Comparison of ENCODE assay signal across 8 cellular contexts in the genomic region with DNA sequence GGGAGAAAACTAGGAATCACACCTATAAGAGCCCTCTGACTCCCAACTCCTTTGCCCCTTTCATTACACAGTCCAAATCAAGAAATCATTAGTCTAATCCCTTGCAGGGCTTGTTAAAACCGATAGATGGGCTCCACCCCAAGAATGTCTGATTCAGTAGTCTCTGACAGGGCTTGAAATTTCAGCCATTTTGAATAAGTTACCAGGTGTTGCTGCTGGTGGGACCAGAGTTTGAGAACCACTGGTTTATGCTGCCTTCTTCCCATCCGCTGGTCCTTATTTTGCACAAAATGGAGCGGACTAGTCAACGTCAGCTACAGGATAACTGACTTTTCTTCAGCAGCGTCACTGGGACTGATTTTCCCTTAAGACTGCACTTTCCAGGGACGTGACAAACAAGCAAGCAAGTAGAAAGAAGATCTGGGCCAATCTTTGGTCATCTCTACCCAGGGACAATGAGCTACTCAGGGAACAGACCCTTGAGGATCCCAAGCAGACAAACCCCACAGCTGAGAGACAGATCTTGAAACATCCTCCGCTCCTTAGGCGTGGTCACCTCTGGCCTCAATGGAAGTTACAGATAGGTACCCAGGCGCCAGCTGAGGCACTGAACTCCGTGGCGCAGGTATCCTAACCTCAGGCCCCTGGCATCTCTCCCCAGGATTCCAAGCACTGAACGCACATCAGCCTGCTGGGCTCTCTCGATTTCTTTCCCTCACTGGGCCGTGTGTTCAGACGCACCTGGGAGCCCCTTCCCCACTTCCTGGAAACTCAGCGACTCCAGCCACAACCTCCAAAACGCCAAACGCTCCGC. TPM values are rescaled to one million over a fixed set of nuclear protein-coding genes. Genes with fewer than 3 reads are reported as not detected.
A peak's percentile ranks its signal among the peaks of the same experiment; 100 is the strongest.
DNase-seq lines count a peak whose midpoint lies in the region; ATAC-seq and TF ChIP-seq lines count a peak whose summit lies in the region.

No MANE protein-coding gene starts in this region.

- H3K27ac ChIP-seq in SK-N-SH (ENCODE audit: low read depth in 2 of 2, low read length in 1 of 2) = peak overlapping the region in 1 of 2 experiments; percentile 87; a peak in 2 of 4 replicates

- H3K27me3 ChIP-seq in SK-N-SH (ENCODE audit: insufficient read depth) = no peaks in the 10 kb centered on the region

- peaks cover 96% of the 10 kb centered on the region for H3K79me2 ChIP-seq in SK-N-SH (ENCODE audit: insufficient read depth)

- POLR2A ChIA-PET in SK-N-SH (lab: Yijun Ruan, JAX) = interaction anchor here (0.9 kb wide), 1 partner anchor 43 kb away, joined by 3 read pairs; no protein-coding TSS in a partner anchor

- peak overlapping the region; percentile 80 for H3K4me2 ChIP-seq in SK-N-SH

- TF ChIP-seq CTCF in GM12875 (IDR thresholded peaks at IDR 0.05; ENCODE audit: borderline replicate concordance, insufficient read depth, low read depth, low read length) (no peak), SK-N-SH (IDR thresholded peaks at IDR 0.05) (no peak), fibroblast of the aortic adventitia (IDR thresholded peaks at IDR 0.05; ENCODE audit: insufficient read depth, low read length) (no peak)

- H3K4me3 ChIP-seq in GM12875 (ENCODE audit: low read depth, low read length) (peak overlapping the region; percentile 68), SK-N-SH (ENCODE audit: low read depth in 2 of 2, low read length in 1 of 2) (peak overlapping the region; percentile 93 to 94), fibroblast of the aortic adventitia (ENCODE audit: low read depth, low read length) (peak overlapping the region; percentile 97)

- H4K20me1 ChIP-seq in SK-N-SH (ENCODE audit: insufficient read depth) = peaks cover 34% of the 10 kb centered on the region

- TF ChIP-seq RAD21 in SK-N-SH (IDR thresholded peaks at IDR 0.05; ENCODE audit: low read length) = no peak

- peaks cover 0 to 21% of the 10 kb centered on the region in 2 experiments for H3K36me3 ChIP-seq in SK-N-SH (replicated peaks in 1 of 2; ENCODE audit: control insufficient read depth in 1 of 2, insufficient read depth in 2 of 2, low read length in 1 of 2)

- 14% methylated on average over 16 of the region's 19 CpGs for WGBS in SK-N-SH (ENCODE audit: low lambda C conversion rate)

- no peaks in the 10 kb centered on the region for H3K9me3 ChIP-seq in SK-N-SH

- H3K4me1 ChIP-seq in SK-N-SH (ENCODE audit: control insufficient read depth in 1 of 2, insufficient read depth in 2 of 2, low read depth in 1 of 2, low read length in 1 of 2) = peaks cover 16 to 17% of the 10 kb centered on the region in 2 experiments; a peak in 3 of 4 replicates

- no peaks in the 10 kb centered on the region for H3F3A ChIP-seq in SK-N-SH (replicated peaks; ENCODE audit: insufficient read depth)

- H2AFZ ChIP-seq in SK-N-SH (ENCODE audit: low read depth) = no peak overlapping the region

- peak; percentile 4 for ATAC-seq in sciatic nerve
- no peak for ATAC-seq in GM21619 (IDR thresholded peaks at IDR 0.05; ENCODE audit: unreplicated experiment)
- no peak for ATAC-seq in GM21390 (IDR thresholded peaks at IDR 0.05; ENCODE audit: unreplicated experiment)

- CTCF ChIA-PET in SK-N-SH (lab: Yijun Ruan, JAX) = interaction anchor here (0.8 to 3.5 kb wide), 5 partner anchors 10 to 48 kb away, joined by 3 to 13 read pairs (median 4); no protein-coding TSS in a partner anchor

- no peaks in the 10 kb centered on the region for H3K9me2 ChIP-seq in SK-N-SH

- DNase-seq in SK-N-SH (peak; percentile 27), fibroblast of the aortic adventitia (ENCODE audit: low read depth) (peak; percentile 38), sciatic nerve (ENCODE audit: low spot score) (no peak), Ammon's horn (ENCODE audit: low spot score) (no peak), NCI-H2196 treated with DMSO at 0.1 percent for 48 hours (lab: John Stamatoyannopoulos, UW; ENCODE audit: unreplicated experiment) (no peak)

- TF ChIP-seq EP300 in SK-N-SH (IDR thresholded peaks at IDR 0.05; ENCODE audit: borderline replicate concordance in 1 of 2, low read depth in 1 of 2, low read length in 1 of 2) = no peak

- H3K9ac ChIP-seq in SK-N-SH = peak overlapping the region; percentile 95

- intact Hi-C loops in sciatic nerve (cut with DNase I) = no loop called here

TF ChIP-seq in SK-N-SH, 30 proteins besides CTCF, POLR2A, EP300 and RAD21:
- TF ChIP-seq POLR2AphosphoS5 (IDR thresholded peaks at IDR 0.05; ENCODE audit: low read depth, low read length) (no peak; the same call in 1 of the 2 replicates), JUND (IDR thresholded peaks at IDR 0.05) (no peak), TCF12 (IDR thresholded peaks at IDR 0.05) (no peak), FOSL2 (IDR thresholded peaks at IDR 0.05; ENCODE audit: borderline replicate concordance, low read depth) (no peak), GABPA (IDR thresholded peaks at IDR 0.05; ENCODE audit: low read depth) (no peak), MEF2A (IDR thresholded peaks at IDR 0.05; ENCODE audit: borderline replicate concordance, low read depth) (no peak), TEAD4 (IDR thresholded peaks at IDR 0.05; ENCODE audit: borderline replicate concordance, insufficient read depth) (no peak), EZH2phosphoT487 (IDR thresholded peaks at IDR 0.05; ENCODE audit: borderline replicate concordance, low read depth) (no peak)
- TF ChIP-seq, protein P1, sequence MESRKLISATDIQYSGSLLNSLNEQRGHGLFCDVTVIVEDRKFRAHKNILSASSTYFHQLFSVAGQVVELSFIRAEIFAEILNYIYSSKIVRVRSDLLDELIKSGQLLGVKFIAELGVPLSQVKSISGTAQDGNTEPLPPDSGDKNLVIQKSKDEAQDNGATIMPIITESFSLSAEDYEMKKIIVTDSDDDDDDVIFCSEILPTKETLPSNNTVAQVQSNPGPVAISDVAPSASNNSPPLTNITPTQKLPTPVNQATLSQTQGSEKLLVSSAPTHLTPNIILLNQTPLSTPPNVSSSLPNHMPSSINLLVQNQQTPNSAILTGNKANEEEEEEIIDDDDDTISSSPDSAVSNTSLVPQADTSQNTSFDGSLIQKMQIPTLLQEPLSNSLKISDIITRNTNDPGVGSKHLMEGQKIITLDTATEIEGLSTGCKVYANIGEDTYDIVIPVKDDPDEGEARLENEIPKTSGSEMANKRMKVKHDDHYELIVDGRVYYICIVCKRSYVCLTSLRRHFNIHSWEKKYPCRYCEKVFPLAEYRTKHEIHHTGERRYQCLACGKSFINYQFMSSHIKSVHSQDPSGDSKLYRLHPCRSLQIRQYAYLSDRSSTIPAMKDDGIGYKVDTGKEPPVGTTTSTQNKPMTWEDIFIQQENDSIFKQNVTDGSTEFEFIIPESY (IDR thresholded peaks at IDR 0.05; ENCODE audit: borderline replicate concordance, low read depth) = no peak
- TF ChIP-seq, protein P2, sequence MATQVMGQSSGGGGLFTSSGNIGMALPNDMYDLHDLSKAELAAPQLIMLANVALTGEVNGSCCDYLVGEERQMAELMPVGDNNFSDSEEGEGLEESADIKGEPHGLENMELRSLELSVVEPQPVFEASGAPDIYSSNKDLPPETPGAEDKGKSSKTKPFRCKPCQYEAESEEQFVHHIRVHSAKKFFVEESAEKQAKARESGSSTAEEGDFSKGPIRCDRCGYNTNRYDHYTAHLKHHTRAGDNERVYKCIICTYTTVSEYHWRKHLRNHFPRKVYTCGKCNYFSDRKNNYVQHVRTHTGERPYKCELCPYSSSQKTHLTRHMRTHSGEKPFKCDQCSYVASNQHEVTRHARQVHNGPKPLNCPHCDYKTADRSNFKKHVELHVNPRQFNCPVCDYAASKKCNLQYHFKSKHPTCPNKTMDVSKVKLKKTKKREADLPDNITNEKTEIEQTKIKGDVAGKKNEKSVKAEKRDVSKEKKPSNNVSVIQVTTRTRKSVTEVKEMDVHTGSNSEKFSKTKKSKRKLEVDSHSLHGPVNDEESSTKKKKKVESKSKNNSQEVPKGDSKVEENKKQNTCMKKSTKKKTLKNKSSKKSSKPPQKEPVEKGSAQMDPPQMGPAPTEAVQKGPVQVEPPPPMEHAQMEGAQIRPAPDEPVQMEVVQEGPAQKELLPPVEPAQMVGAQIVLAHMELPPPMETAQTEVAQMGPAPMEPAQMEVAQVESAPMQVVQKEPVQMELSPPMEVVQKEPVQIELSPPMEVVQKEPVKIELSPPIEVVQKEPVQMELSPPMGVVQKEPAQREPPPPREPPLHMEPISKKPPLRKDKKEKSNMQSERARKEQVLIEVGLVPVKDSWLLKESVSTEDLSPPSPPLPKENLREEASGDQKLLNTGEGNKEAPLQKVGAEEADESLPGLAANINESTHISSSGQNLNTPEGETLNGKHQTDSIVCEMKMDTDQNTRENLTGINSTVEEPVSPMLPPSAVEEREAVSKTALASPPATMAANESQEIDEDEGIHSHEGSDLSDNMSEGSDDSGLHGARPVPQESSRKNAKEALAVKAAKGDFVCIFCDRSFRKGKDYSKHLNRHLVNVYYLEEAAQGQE (IDR thresholded peaks at IDR 0.05; ENCODE audit: low read depth, low read length) = no peak
- TF ChIP-seq, protein P3, sequence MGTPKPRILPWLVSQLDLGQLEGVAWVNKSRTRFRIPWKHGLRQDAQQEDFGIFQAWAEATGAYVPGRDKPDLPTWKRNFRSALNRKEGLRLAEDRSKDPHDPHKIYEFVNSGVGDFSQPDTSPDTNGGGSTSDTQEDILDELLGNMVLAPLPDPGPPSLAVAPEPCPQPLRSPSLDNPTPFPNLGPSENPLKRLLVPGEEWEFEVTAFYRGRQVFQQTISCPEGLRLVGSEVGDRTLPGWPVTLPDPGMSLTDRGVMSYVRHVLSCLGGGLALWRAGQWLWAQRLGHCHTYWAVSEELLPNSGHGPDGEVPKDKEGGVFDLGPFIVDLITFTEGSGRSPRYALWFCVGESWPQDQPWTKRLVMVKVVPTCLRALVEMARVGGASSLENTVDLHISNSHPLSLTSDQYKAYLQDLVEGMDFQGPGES (IDR thresholded peaks at IDR 0.05; ENCODE audit: low read depth, low read length) = no peak
- TF ChIP-seq, protein P4, sequence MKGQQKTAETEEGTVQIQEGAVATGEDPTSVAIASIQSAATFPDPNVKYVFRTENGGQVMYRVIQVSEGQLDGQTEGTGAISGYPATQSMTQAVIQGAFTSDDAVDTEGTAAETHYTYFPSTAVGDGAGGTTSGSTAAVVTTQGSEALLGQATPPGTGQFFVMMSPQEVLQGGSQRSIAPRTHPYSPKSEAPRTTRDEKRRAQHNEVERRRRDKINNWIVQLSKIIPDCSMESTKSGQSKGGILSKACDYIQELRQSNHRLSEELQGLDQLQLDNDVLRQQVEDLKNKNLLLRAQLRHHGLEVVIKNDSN (IDR thresholded peaks at IDR 0.05; ENCODE audit: borderline replicate concordance, low read depth) = no peak

RNA-seq across cellular contexts. Expression of a gene that starts 0.9 kb away (rescaled TPM):
- polyA plus RNA-seq in SK-N-SH (2012; rRNA removed) = 66.9 and 92.9 TPM in 2 replicates
- polyA plus RNA-seq in SK-N-SH (2012; cell fraction: cytosol; rRNA removed) = 69.6 and 99.0 TPM in 2 replicates
- polyA plus RNA-seq in SK-N-SH (2012; cell fraction: nucleus; rRNA removed) = 93.8 and 122 TPM in 2 replicates
- total RNA-seq in fibroblast of the aortic adventitia (ENCODE audit: low replicate concordance) (90.9 and 91.7 TPM in 2 replicates), sciatic nerve (88.8 TPM)

RNA-seq across cellular contexts. Expression of a gene that starts 1.2 kb away (rescaled TPM):
- 28.6 and 31.9 TPM in 2 replicates for polyA plus RNA-seq in SK-N-SH (2012; rRNA removed)
- polyA plus RNA-seq in SK-N-SH (2012; cell fraction: cytosol; rRNA removed) = 20.3 and 23.0 TPM in 2 replicates
- 60.4 and 65.8 TPM in 2 replicates for polyA plus RNA-seq in SK-N-SH (2012; cell fraction: nucleus; rRNA removed)
- 28.1 and 43.0 TPM in 2 replicates for total RNA-seq in fibroblast of the aortic adventitia (ENCODE audit: low replicate concordance)
- total RNA-seq in sciatic nerve = 40.4 TPM

Comparison
In these comparisons a context has a peak if more than half of its experiments do, and no peak if none do; other contexts are left out.
1. DNase-seq: peak in SK-N-SH (single experiment) and fibroblast of the aortic adventitia (single experiment); none in sciatic nerve (single experiment), Ammon's horn (single experiment) and NCI-H2196 treated with DMSO at 0.1 percent for 48 hours (single experiment).
2. Peak in every context shown above with its lines, with median percentiles within 50 percentile points of each other: H3K4me3 ChIP-seq.